Comparison of ENCODE assay signal across 17 cellular contexts in genomic region chr19:41911889-41912731, GRCh38. TPM values are rescaled to one million over a fixed set of nuclear protein-coding genes. Genes with fewer than 3 reads are reported as not detected.
DNase-seq lines count a peak whose midpoint lies in the region; ATAC-seq, FAIRE-seq and TF ChIP-seq lines count a peak whose summit lies in the region.
"Had no signal": no experiment of that assay in that cellular context is flagged by ENCODE, and none has a peak within 500 bp of the region (broad histone marks: within the 10 kb centered on the region; RNA-seq: fewer than 3 reads in every experiment).

No MANE protein-coding gene starts in this region.

- TF ChIP-seq CTCF in OCI-LY7 (conservative IDR thresholded peaks at IDR 0.05; ENCODE audit: low read length) (no peak), endothelial cell of umbilical vein (IDR thresholded peaks at IDR 0.05; ENCODE audit: extremely low read depth in 1 of 2, insufficient read depth in 1 of 2, low read depth in 1 of 2, low read length in 2 of 2) (no peak), right atrium auricular region (IDR thresholded peaks at IDR 0.05) (no peak)

- H3K4me2 ChIP-seq in OCI-LY7 (ENCODE audit: low read length): peak overlapping the region; percentile 5; the same call in 1 of the 2 replicates
- no peak overlapping the region for H3K4me2 ChIP-seq in endothelial cell of umbilical vein (ENCODE audit: insufficient read depth, low read length)

- H3K27ac Mint-ChIP-seq in activated naive CD4-positive, alpha-beta T cell treated with anti-CD3 and anti-CD28 coated beads, Interleukin-2, amount 10 ng/mL, durations not matched to agents 7 days and 5 days: peak overlapping the region; percentile 84
- peak overlapping the region; percentile 65 for H3K27ac Mint-ChIP-seq in stimulated activated naive B cell treated with anti-CD40 and anti-IgM and Interleukin-4, amounts not matched to agents 10 μg/mL and 1 μg/mL and 100 μg/mL, for 72 hours

- H3K9me3 Mint-ChIP-seq in activated naive CD4-positive, alpha-beta T cell treated with anti-CD3 and anti-CD28 coated beads, Interleukin-2, amount 10 ng/mL, durations not matched to agents 7 days and 5 days: no peaks in the 10 kb centered on the region
- H3K9me3 Mint-ChIP-seq in stimulated activated naive B cell treated with anti-CD40 and anti-IgM and Interleukin-4, amounts not matched to agents 10 μg/mL and 1 μg/mL and 100 μg/mL, for 72 hours: no peaks in the 10 kb centered on the region

- BruUV-seq in OCI-LY7 (replicated peaks; lab: Mats Ljungman, UMichigan) (no TSS peak), endothelial cell of umbilical vein (replicated peaks; lab: Mats Ljungman, UMichigan) (no TSS peak)

- no peaks in the 10 kb centered on the region for H3K9me3 ChIP-seq in OCI-LY7 (ENCODE audit: low read length)
- H3K9me3 ChIP-seq in endothelial cell of umbilical vein (replicated peaks; ENCODE audit: control insufficient read depth, insufficient read depth, low read length): no peaks in the 10 kb centered on the region
- H3K9me3 ChIP-seq in right atrium auricular region: no peaks in the 10 kb centered on the region
- H3K9me3 ChIP-seq: adrenal gland, MG63, prostate gland had no signal

- peaks cover 23% of the 10 kb centered on the region for H3K36me3 Mint-ChIP-seq in activated naive CD4-positive, alpha-beta T cell treated with anti-CD3 and anti-CD28 coated beads, Interleukin-2, amount 10 ng/mL, durations not matched to agents 7 days and 5 days
- peaks cover under 1 to 24% of the 10 kb centered on the region in 2 donors for H3K36me3 Mint-ChIP-seq in stimulated activated naive B cell treated with anti-CD40 and anti-IgM and Interleukin-4, amounts not matched to agents 10 μg/mL and 1 μg/mL and 100 μg/mL, for 72 hours

- H3K36me3 ChIP-seq in OCI-LY7 (ENCODE audit: insufficient read depth, low read length) (peaks cover 4% of the 10 kb centered on the region; the same call in 1 of the 2 replicates), endothelial cell of umbilical vein (ENCODE audit: control insufficient read depth in 2 of 2, extremely low read depth in 1 of 2, insufficient read depth in 2 of 2, low read length in 2 of 2) (no peaks in the 10 kb centered on the region), right atrium auricular region (peaks cover 1% of the 10 kb centered on the region)
- H3K36me3 ChIP-seq: prostate gland had no signal

- H3K9me2 ChIP-seq in OCI-LY7 (ENCODE audit: insufficient read depth, low read length): no peaks in the 10 kb centered on the region

- no peak for TF ChIP-seq POLR2A in endothelial cell of umbilical vein (IDR thresholded peaks at IDR 0.05; ENCODE audit: low read depth, low read length)

- no peak for FAIRE-seq in endothelial cell of umbilical vein (lab: Jason Lieb, UNC)
- FAIRE-seq: G401.6 had no signal

- intact Hi-C loops in OCI-LY7 (cut with micrococcal nuclease; ENCODE audit: unreplicated experiment): no loop called here
- intact Hi-C loops in endothelial cell of umbilical vein (cut with micrococcal nuclease): no loop called here
- intact Hi-C loops in sciatic nerve (cut with DNase I): no loop called here

- peaks cover 11% of the 10 kb centered on the region for H3K4me1 Mint-ChIP-seq in activated naive CD4-positive, alpha-beta T cell treated with anti-CD3 and anti-CD28 coated beads, Interleukin-2, amount 10 ng/mL, durations not matched to agents 7 days and 5 days
- H3K4me1 Mint-ChIP-seq in stimulated activated naive B cell treated with anti-CD40 and anti-IgM and Interleukin-4, amounts not matched to agents 10 μg/mL and 1 μg/mL and 100 μg/mL, for 72 hours: peaks cover 36 to 47% of the 10 kb centered on the region in 2 donors

- H4K20me1 ChIP-seq in OCI-LY7 (ENCODE audit: insufficient read depth, low read length) (no peaks in the 10 kb centered on the region), endothelial cell of umbilical vein (replicated peaks; ENCODE audit: control insufficient read depth, extremely low read depth, insufficient read depth, low read length) (no peaks in the 10 kb centered on the region)

- CTCF ChIA-PET in activated naive CD4-positive, alpha-beta T cell treated with anti-CD3 and anti-CD28 coated beads, Interleukin-2, amount 10 ng/mL, durations not matched to agents 7 days and 5 days (lab: Charles Lee): interaction anchor here (1.0 to 1.1 kb wide), 2 partner anchors 25 to 39 kb away, joined by 4 to 5 read pairs; no protein-coding TSS in a partner anchor
- CTCF ChIA-PET in OCI-LY7 (lab: Charles Lee; ENCODE audit: unreplicated experiment) (no interaction called here), endothelial cell of umbilical vein (lab: Charles Lee) (no interaction called here)

- no peaks in the 10 kb centered on the region for H3K79me2 ChIP-seq in OCI-LY7 (ENCODE audit: insufficient read depth, low read depth, low read length)
- H3K79me2 ChIP-seq in endothelial cell of umbilical vein (ENCODE audit: control insufficient read depth, insufficient read depth, low read length): no peaks in the 10 kb centered on the region

- H3K27me3 ChIP-seq in endothelial cell of umbilical vein (ENCODE audit: control insufficient read depth in 2 of 2, insufficient read depth in 2 of 2, low read length in 2 of 2) (peaks cover 46 to 56% of the 10 kb centered on the region in 2 experiments), right atrium auricular region (peaks cover 10 to 19% of the 10 kb centered on the region in 2 donors)

- H2AFZ ChIP-seq in OCI-LY7 (ENCODE audit: low read length) (no peak overlapping the region), endothelial cell of umbilical vein (ENCODE audit: low read depth, low read length) (no peak overlapping the region)

- no peak overlapping the region for H3K9ac ChIP-seq in endothelial cell of umbilical vein (replicated peaks; ENCODE audit: extremely low read depth, insufficient read depth, low read length)

- H3K27me3 Mint-ChIP-seq in activated naive CD4-positive, alpha-beta T cell treated with anti-CD3 and anti-CD28 coated beads, Interleukin-2, amount 10 ng/mL, durations not matched to agents 7 days and 5 days: no peaks in the 10 kb centered on the region
- H3K27me3 Mint-ChIP-seq in stimulated activated naive B cell treated with anti-CD40 and anti-IgM and Interleukin-4, amounts not matched to agents 10 μg/mL and 1 μg/mL and 100 μg/mL, for 72 hours: peaks cover 12 to 20% of the 10 kb centered on the region in 2 donors

- peak overlapping the region; percentile 15 for H3K4me3 Mint-ChIP-seq in activated naive CD4-positive, alpha-beta T cell treated with anti-CD3 and anti-CD28 coated beads, Interleukin-2, amount 10 ng/mL, durations not matched to agents 7 days and 5 days
- H3K4me3 Mint-ChIP-seq in stimulated activated naive B cell treated with anti-CD40 and anti-IgM and Interleukin-4, amounts not matched to agents 10 μg/mL and 1 μg/mL and 100 μg/mL, for 72 hours: peak overlapping the region in 1 of 2 donors; percentile 42

- no peak for DNase-seq in activated naive CD4-positive, alpha-beta T cell treated with anti-CD3 and anti-CD28 coated beads, Interleukin-2, amount 10 ng/mL, durations not matched to agents 7 days and 5 days
- no peak for DNase-seq in activated naive CD4-positive, alpha-beta T cell treated with anti-CD3 and anti-CD28 coated beads, Interleukin-2, amount 50 U/mL, for 16 hours
- peak; percentile 30 for DNase-seq in OCI-LY7 (ENCODE audit: low spot score)
- no peak for DNase-seq in endothelial cell of umbilical vein (ENCODE audit: low read depth, low spot score)
- no peak for DNase-seq in stimulated activated naive B cell treated with anti-CD40 and anti-IgM and Interleukin-4, amounts not matched to agents 10 μg/mL and 1 μg/mL and 100 μg/mL, for 72 hours
- no peak for DNase-seq in sciatic nerve (ENCODE audit: low spot score)
- no peak for DNase-seq in right atrium auricular region (ENCODE audit: low spot score)
- DNase-seq: activated CD4-positive, alpha-beta T cell treated with anti-CD3 and anti-CD28 coated beads, Interleukin-2, amount 50 U/mL, for 4 hours; adrenal gland; MG63; stimulated activated CD4-positive, alpha-beta T cell treated with anti-CD3 and anti-CD28 coated beads, Interleukin-2, amount 100 ng/mL, for 48 hours; stimulated activated naive CD4-positive, alpha-beta T cell treated with Interleukin-2 at 50 U/mL for 16 hours; SW 1271 had no signal

- no peak overlapping the region for H3K27ac ChIP-seq in OCI-LY7 (ENCODE audit: low read depth, low read length, poor library complexity, severe bottlenecking)
- no peak overlapping the region for H3K27ac ChIP-seq in endothelial cell of umbilical vein (ENCODE audit: insufficient read depth, low read depth, low read length)
- no peak overlapping the region for H3K27ac ChIP-seq in right atrium auricular region
- H3K27ac ChIP-seq: adrenal gland, coronary artery, prostate gland had no signal

- H3K4me3 ChIP-seq in OCI-LY7 (ENCODE audit: low read depth, low read length, poor library complexity, severe bottlenecking) (no peak overlapping the region), endothelial cell of umbilical vein (replicated peaks in 1 of 3; ENCODE audit: insufficient read depth in 1 of 3, low read depth in 1 of 3, low read length in 3 of 3) (no peak overlapping the region), right atrium auricular region (no peak overlapping the region)
- H3K4me3 ChIP-seq: adrenal gland, coronary artery, MG63, prostate gland had no signal

- POLR2A ChIA-PET in OCI-LY7 (lab: Charles Lee) (no interaction called here), endothelial cell of umbilical vein (lab: Charles Lee) (no interaction called here)

- no peaks in the 10 kb centered on the region for H3K9me1 ChIP-seq in endothelial cell of umbilical vein (replicated peaks; ENCODE audit: control insufficient read depth, extremely low read depth, insufficient read depth, low read length)

- H3K4me1 ChIP-seq in OCI-LY7 (ENCODE audit: insufficient read depth, low read length, poor library complexity, severe bottlenecking) (peaks cover 13% of the 10 kb centered on the region), endothelial cell of umbilical vein (ENCODE audit: control insufficient read depth, extremely low read depth, insufficient read depth, low read length) (no peaks in the 10 kb centered on the region), right atrium auricular region (peaks cover 0 to 12% of the 10 kb centered on the region in 2 donors)
- H3K4me1 ChIP-seq: adrenal gland, prostate gland had no signal

- ATAC-seq in stimulated activated naive B cell treated with anti-CD40 and anti-IgM and Interleukin-4, amounts not matched to agents 10 μg/mL and 1 μg/mL and 100 μg/mL, for 72 hours (replicated peaks): peak; percentile 7 to 12
- ATAC-seq in GM18873 (IDR thresholded peaks at IDR 0.05; ENCODE audit: low FRiP score, unreplicated experiment): no peak
- ATAC-seq in sciatic nerve: no peak

- dilution Hi-C loops in endothelial cell of umbilical vein (cut with MboI; ENCODE audit: extremely low pct_ligation_motif_present, low sequenced_read_pairs): no loop called here

RNA-seq across cellular contexts. Expression of gene ERFL, which starts 16.1 kb away (rescaled TPM):
- 1.6 and 1.9 TPM in 2 replicates for total RNA-seq in OCI-LY7 (2014; rRNA removed; shearing (Covaris generic))
- 5.9 and 6.8 TPM in 2 replicates for total RNA-seq in OCI-LY7 (2022)
- total RNA-seq in endothelial cell of umbilical vein: not detected in 2 replicates
- polyA plus RNA-seq in endothelial cell of umbilical vein: not detected in 2 replicates
- polyA plus RNA-seq in endothelial cell of umbilical vein (2011; cell fraction: cytosol; rRNA removed): 0.06 TPM in 1 of 2 replicates, not detected in the other
- 0.06 and 0.07 TPM in 2 replicates for polyA plus RNA-seq in endothelial cell of umbilical vein (2011; cell fraction: nucleus; rRNA removed)
- polyA plus RNA-seq in endothelial cell of umbilical vein (2012): 0.08 and 0.12 TPM in 2 replicates
- not detected in 2 replicates for polyA minus RNA-seq in endothelial cell of umbilical vein
- polyA minus RNA-seq in endothelial cell of umbilical vein (2011; cell fraction: cytosol; rRNA and poly(A)+ RNA removed): not detected
- polyA minus RNA-seq in endothelial cell of umbilical vein (2011; cell fraction: nucleus; rRNA and poly(A)+ RNA removed): not detected in 2 replicates
- total RNA-seq in sciatic nerve: 0.27 TPM
- total RNA-seq in right atrium auricular region: not detected
- total RNA-seq: adrenal gland had no signal

RNA-seq across cellular contexts. Expression of gene ARHGEF1, which starts 29.1 kb away (rescaled TPM):
- 74.9 and 96.9 TPM in 2 replicates for total RNA-seq in OCI-LY7 (2014; rRNA removed; shearing (Covaris generic))
- total RNA-seq in OCI-LY7 (2022) (297 and 318 TPM in 2 replicates), endothelial cell of umbilical vein (119 and 123 TPM in 2 replicates), sciatic nerve (137 TPM), right atrium auricular region (10 to 100 TPM; 27.3 to 45.8 TPM)
- 60.6 and 65.4 TPM in 2 replicates for polyA plus RNA-seq in endothelial cell of umbilical vein
- polyA plus RNA-seq in endothelial cell of umbilical vein (2011; cell fraction: cytosol; rRNA removed): 48.1 and 53.1 TPM in 2 replicates
- 199 and 230 TPM in 2 replicates for polyA plus RNA-seq in endothelial cell of umbilical vein (2011; cell fraction: nucleus; rRNA removed)
- polyA plus RNA-seq in endothelial cell of umbilical vein (2012): 52.7 and 60.1 TPM in 2 replicates
- polyA minus RNA-seq in endothelial cell of umbilical vein: 35.6 and 35.7 TPM in 2 replicates
- polyA minus RNA-seq in endothelial cell of umbilical vein (2011; cell fraction: cytosol; rRNA and poly(A)+ RNA removed): 32.3 TPM
- polyA minus RNA-seq in endothelial cell of umbilical vein (2011; cell fraction: nucleus; rRNA and poly(A)+ RNA removed): 56.9 and 71.1 TPM in 2 replicates

RNA-seq across cellular contexts. Expression of gene CD79A, which starts 35.0 kb away (rescaled TPM):
- total RNA-seq in OCI-LY7 (2014; rRNA removed; shearing (Covaris generic)): 848 and 1,195 TPM in 2 replicates
- total RNA-seq in OCI-LY7 (2022) (896 and 1,094 TPM in 2 replicates), endothelial cell of umbilical vein (0.35 TPM in 1 of 2 replicates, not detected in the other), sciatic nerve (2.1 TPM), right atrium auricular region (1 to 10 TPM in 1 of 2 donors, not detected in 1; 1.1 TPM)
- 0.32 TPM in 2 replicates for polyA plus RNA-seq in endothelial cell of umbilical vein
- polyA plus RNA-seq in endothelial cell of umbilical vein (2011; cell fraction: cytosol; rRNA removed): 0.14 and 0.18 TPM in 2 replicates
- 0.28 TPM in 1 of 2 replicates, not detected in the other for polyA plus RNA-seq in endothelial cell of umbilical vein (2011; cell fraction: nucleus; rRNA removed)
- 0.42 TPM in 1 of 2 replicates, not detected in the other for polyA plus RNA-seq in endothelial cell of umbilical vein (2012)
- polyA minus RNA-seq in endothelial cell of umbilical vein: 0.19 and 0.63 TPM in 2 replicates
- polyA minus RNA-seq in endothelial cell of umbilical vein (2011; cell fraction: cytosol; rRNA and poly(A)+ RNA removed): not detected
- polyA minus RNA-seq in endothelial cell of umbilical vein (2011; cell fraction: nucleus; rRNA and poly(A)+ RNA removed): not detected in 2 replicates

RNA-seq across cellular contexts. Expression of gene RABAC1, which starts 47.0 kb away (rescaled TPM):
- total RNA-seq in OCI-LY7 (2014; rRNA removed; shearing (Covaris generic)): 161 and 171 TPM in 2 replicates
- total RNA-seq in OCI-LY7 (2022): 167 and 191 TPM in 2 replicates
- 178 and 181 TPM in 2 replicates for total RNA-seq in endothelial cell of umbilical vein
- 591 and 769 TPM in 2 replicates for polyA plus RNA-seq in endothelial cell of umbilical vein
- polyA plus RNA-seq in endothelial cell of umbilical vein (2011; cell fraction: cytosol; rRNA removed): 219 and 279 TPM in 2 replicates
- polyA plus RNA-seq in endothelial cell of umbilical vein (2011; cell fraction: nucleus; rRNA removed): 126 and 143 TPM in 2 replicates
- 137 and 242 TPM in 2 replicates for polyA plus RNA-seq in endothelial cell of umbilical vein (2012)
- polyA minus RNA-seq in endothelial cell of umbilical vein: 129 and 148 TPM in 2 replicates
- polyA minus RNA-seq in endothelial cell of umbilical vein (2011; cell fraction: cytosol; rRNA and poly(A)+ RNA removed): 23.4 TPM
- polyA minus RNA-seq in endothelial cell of umbilical vein (2011; cell fraction: nucleus; rRNA and poly(A)+ RNA removed): 36.3 and 43.2 TPM in 2 replicates
- total RNA-seq in sciatic nerve: 133 TPM
- total RNA-seq in right atrium auricular region: 100 to 1,000 TPM; 123 to 167 TPM

RNA-seq across cellular contexts. Expression of gene RPS19, which starts 52.1 kb away (rescaled TPM):
- 4,018 and 4,414 TPM in 2 replicates for total RNA-seq in OCI-LY7 (2014; rRNA removed; shearing (Covaris generic))
- total RNA-seq in OCI-LY7 (2022) (3,803 and 3,902 TPM in 2 replicates), endothelial cell of umbilical vein (2,195 and 2,234 TPM in 2 replicates), sciatic nerve (788 TPM), right atrium auricular region (100 to 1,000 TPM; 108 to 415 TPM)
- 4,353 and 5,883 TPM in 2 replicates for polyA plus RNA-seq in endothelial cell of umbilical vein
- 5,243 and 5,733 TPM in 2 replicates for polyA plus RNA-seq in endothelial cell of umbilical vein (2011; cell fraction: cytosol; rRNA removed)
- 1,376 and 1,515 TPM in 2 replicates for polyA plus RNA-seq in endothelial cell of umbilical vein (2011; cell fraction: nucleus; rRNA removed)
- polyA plus RNA-seq in endothelial cell of umbilical vein (2012): 2,331 and 5,825 TPM in 2 replicates
- polyA minus RNA-seq in endothelial cell of umbilical vein: 550 and 596 TPM in 2 replicates
- 1,088 TPM for polyA minus RNA-seq in endothelial cell of umbilical vein (2011; cell fraction: cytosol; rRNA and poly(A)+ RNA removed)
- polyA minus RNA-seq in endothelial cell of umbilical vein (2011; cell fraction: nucleus; rRNA and poly(A)+ RNA removed): 151 and 202 TPM in 2 replicates

Comparison
In these comparisons a context has a peak if more than half of its experiments do, and no peak if none do; other contexts are left out.
1. ATAC-seq: peak in stimulated activated naive B cell treated with anti-CD40 and anti-IgM and Interleukin-4, amounts not matched to agents 10 μg/mL and 1 μg/mL and 100 μg/mL, for 72 hours (2 of 2); none in GM18873 (single experiment) and sciatic nerve (single experiment).
2. RNA of gene CD79A, which starts 35.0 kb away (total RNA-seq): 848 to 1,195 TPM in OCI-LY7; 2.1 TPM in sciatic nerve (single experiment), 1.1 TPM in right atrium auricular region and 0.35 TPM in endothelial cell of umbilical vein; every median in the first group is over 100 times any median in the second.